In the genomic region with DNA sequence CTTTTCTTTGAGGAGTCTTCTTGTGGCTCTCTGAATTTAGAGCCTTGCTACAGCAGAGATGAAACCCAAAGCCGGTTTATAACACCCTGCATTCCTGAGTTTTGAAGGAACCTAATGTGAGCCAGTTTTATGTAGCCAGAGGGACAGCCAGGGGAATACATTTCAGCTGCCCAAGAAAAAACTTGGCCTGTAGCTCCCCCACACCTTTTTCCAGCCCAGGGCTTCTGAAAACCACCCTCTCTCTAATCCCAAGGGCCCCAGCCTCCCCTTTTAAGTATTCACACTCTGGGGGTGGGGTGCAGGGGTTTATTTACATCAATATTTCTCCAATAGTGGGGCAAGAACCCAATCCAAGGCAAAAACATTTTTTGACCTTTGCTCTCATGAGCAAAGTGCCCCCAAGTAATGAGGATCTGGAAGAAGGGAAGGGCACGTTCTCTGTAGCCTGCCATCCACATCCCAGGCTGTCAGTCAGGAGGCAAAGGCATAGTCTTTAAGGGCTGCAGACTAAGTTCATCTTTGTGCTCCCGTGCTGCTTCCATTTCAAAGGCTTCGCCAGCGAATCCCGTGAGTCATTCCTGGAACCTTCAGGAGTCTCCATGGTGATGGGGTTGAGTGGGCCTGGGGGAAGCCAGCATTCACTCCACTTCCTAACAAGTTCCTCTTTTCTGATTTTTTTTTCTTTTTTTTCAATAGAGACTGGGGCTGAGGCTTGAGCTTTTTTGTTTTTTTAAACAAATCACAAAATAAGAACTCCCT, we compare ENCODE assay signal across 8 cellular contexts. TPM values are rescaled to one million over a fixed set of nuclear protein-coding genes. Genes with fewer than 3 reads are reported as not detected.
DNase-seq lines count a peak whose midpoint lies in the region; ATAC-seq and TF ChIP-seq lines count a peak whose summit lies in the region.

No MANE protein-coding gene starts in this region.

- TF ChIP-seq POLR2A in ovary (IDR thresholded peaks at IDR 0.05) = no peak

- no peaks in the 10 kb centered on the region for H3K36me3 ChIP-seq in ovary

- DNase-seq in DMS79 (lab: John Stamatoyannopoulos, UW) = peak; percentile 51
- DNase-seq in NCI-H446 treated with DMSO at 0.1 percent for 48 hours (lab: John Stamatoyannopoulos, UW) = peak; percentile 75
- peak; percentile 77 for DNase-seq in fibroblast of gingiva (ENCODE audit: low read depth)
- DNase-seq in ovary = peak; percentile 63 to 82 (median 74)
- DNase-seq in stimulated activated CD4-positive, alpha-beta T cell treated with anti-CD3 and anti-CD28 coated beads, Interleukin-4, amount 100 ng/mL, for 4 hours = no peak
- DNase-seq in NCI-H1092 treated with DMSO at 0.1 percent for 48 hours (lab: John Stamatoyannopoulos, UW) = no peak
- no peak for DNase-seq in RPMI8226

- WGBS in ovary, 3 donors = 12 to 15% (median 14%) methylated on average over 6 of the region's 6 CpGs

- TF ChIP-seq CTCF in ovary (IDR thresholded peaks at IDR 0.05) = no peak

- no peak for TF ChIP-seq EP300 in ovary (IDR thresholded peaks at IDR 0.05)

- H3K9me3 ChIP-seq in ovary = no peaks in the 10 kb centered on the region

- H3K27ac ChIP-seq in ovary = peak overlapping the region; percentile 36 to 59

- H3K4me3 ChIP-seq in ovary = no peak overlapping the region

- H3K27me3 ChIP-seq in ovary = no peaks in the 10 kb centered on the region

- H3K4me1 ChIP-seq in ovary (ENCODE audit: insufficient read depth) = peaks cover 13% of the 10 kb centered on the region

- intact Hi-C loops in ovary (cut with DNase I) = no loop called here

- ATAC-seq in HG02938 (IDR thresholded peaks at IDR 0.05; ENCODE audit: unreplicated experiment) = no peak

RNA-seq across cellular contexts. Expression of a gene that starts 33.2 kb away (rescaled TPM):
- total RNA-seq in ovary = 10 to 100 TPM in 5 of 7 donors, 1 to 10 TPM in 2; 3.5 to 44.0 (median 17.2) TPM
- 10 to 100 TPM in 1 of 2 donors, 1 to 10 TPM in 1; 6.1 to 37.6 TPM for polyA plus RNA-seq in ovary

RNA-seq across cellular contexts. Expression of a gene that starts 59.6 kb away (rescaled TPM):
- not detected for total RNA-seq in ovary
- polyA plus RNA-seq in ovary = under 1 TPM in 1 of 2 donors, not detected in 1; 0.45 TPM

Comparison
In these comparisons a context has a peak if more than half of its experiments do, and no peak if none do; other contexts are left out.
1. DNase-seq: peak in DMS79 (single experiment), NCI-H446 treated with DMSO at 0.1 percent for 48 hours (single experiment), fibroblast of gingiva (single experiment) and ovary (5 of 5); none in stimulated activated CD4-positive, alpha-beta T cell treated with anti-CD3 and anti-CD28 coated beads, Interleukin-4, amount 100 ng/mL, for 4 hours (0 of 2), NCI-H1092 treated with DMSO at 0.1 percent for 48 hours (single experiment) and RPMI8226 (single experiment).